20 cellular contexts compared by ENCODE assay signal in genomic region chr2:66506265-66506664, GRCh38.
"Had no signal": no experiment of that assay in that cellular context is flagged by ENCODE, and none has a peak within 500 bp of the region (broad histone marks: within the 10 kb centered on the region; RNA-seq: fewer than 3 reads in every experiment).

No MANE protein-coding gene starts in this region.

- H3K4me1 Mint-ChIP-seq: memory B cell had no signal

- DNase-seq: activated CD4-positive, alpha-beta memory T cell treated with anti-CD3 and anti-CD28 coated beads for 36 hours; activated CD4-positive, alpha-beta T cell treated with anti-CD3 and anti-CD28 coated beads for 4 hours; activated gamma-delta T cell treated with Interleukin-2 at 50 U/mL for 16 hours; activated T-cell treated with anti-CD3 and anti-CD28 coated beads for 4 hours; colonic mucosa; erythroblast; heart left ventricle; mucosa of descending colon; naive B cell; stimulated activated CD4-positive, alpha-beta T cell treated with anti-CD3 and anti-CD28 coated beads, Interleukin-12 subunit alpha, Interleukin-12 subunit beta, amount 100 ng/mL, for 4 hours; stimulated activated CD4-positive, alpha-beta T cell treated with anti-CD3 and anti-CD28 coated beads, Interleukin-1b, Interleukin-23, amount 100 ng/mL, for 48 hours; stimulated activated CD8-positive, alpha-beta memory T cell treated with anti-CD3 and anti-CD28 coated beads, Interleukin-4, amount 100 ng/mL, for 48 hours; stimulated activated naive CD4-positive, alpha-beta T cell treated with Interleukin-2 at 50 U/mL for 16 hours had no signal

- H3K27ac Mint-ChIP-seq: activated CD4-positive, alpha-beta memory T cell treated with anti-CD3 and anti-CD28 coated beads for 36 hours; activated naive CD4-positive, alpha-beta T cell treated with anti-CD3 and anti-CD28 coated beads, Interleukin-2, amount 50 U/mL, for 72 hours; activated T-helper 1 cell treated with anti-CD3 and anti-CD28 coated beads, Interleukin-12 subunit alpha, Interleukin-12 subunit beta, Interleukin-2, Interleukin-4 antibody, amounts not matched to agents 30 ng/mL and 10 ng/mL and 1 ng/mL, durations not matched to agents 14 hours and 24 hours and 36 hours; memory B cell; naive B cell; WTC11 had no signal

- H3K36me3 Mint-ChIP-seq: activated CD4-positive, alpha-beta memory T cell treated with anti-CD3 and anti-CD28 coated beads for 36 hours; activated naive CD4-positive, alpha-beta T cell treated with anti-CD3 and anti-CD28 coated beads, Interleukin-2, amount 50 U/mL, for 72 hours; memory B cell; naive B cell; WTC11 had no signal

- H3K4me1 ChIP-seq: colonic mucosa had no signal

- H3K4me3 ChIP-seq: colonic mucosa, heart left ventricle, mucosa of descending colon, tibial nerve had no signal

- H3K27ac ChIP-seq: colonic mucosa, neutrophil, parathyroid adenoma, tibial nerve had no signal

- H3K36me3 ChIP-seq: colonic mucosa, heart left ventricle, neutrophil, tibial nerve had no signal

- ATAC-seq: activated naive CD4-positive, alpha-beta T cell treated with anti-CD3 and anti-CD28 coated beads, Interleukin-2, amount 50 U/mL, for 72 hours; mucosa of descending colon; WTC11 had no signal

- H3K27me3 ChIP-seq: colonic mucosa, heart left ventricle, tibial nerve had no signal

- H3K9me3 Mint-ChIP-seq: activated CD4-positive, alpha-beta memory T cell treated with anti-CD3 and anti-CD28 coated beads for 36 hours; activated naive CD4-positive, alpha-beta T cell treated with anti-CD3 and anti-CD28 coated beads, Interleukin-2, amount 50 U/mL, for 72 hours; activated T-helper 1 cell treated with anti-CD3 and anti-CD28 coated beads, Interleukin-12 subunit alpha, Interleukin-12 subunit beta, Interleukin-2, Interleukin-4 antibody, amounts not matched to agents 30 ng/mL and 10 ng/mL and 1 ng/mL, durations not matched to agents 14 hours and 24 hours and 36 hours; memory B cell; naive B cell; WTC11 had no signal

- H3K9me3 ChIP-seq: colonic mucosa, heart left ventricle, mucosa of descending colon, neutrophil, tibial nerve had no signal

- H3K4me3 Mint-ChIP-seq: activated CD4-positive, alpha-beta memory T cell treated with anti-CD3 and anti-CD28 coated beads for 36 hours; activated T-helper 1 cell treated with anti-CD3 and anti-CD28 coated beads, Interleukin-12 subunit alpha, Interleukin-12 subunit beta, Interleukin-2, Interleukin-4 antibody, amounts not matched to agents 30 ng/mL and 10 ng/mL and 1 ng/mL, durations not matched to agents 14 hours and 24 hours and 36 hours; memory B cell; naive B cell; WTC11 had no signal
